8 cellular contexts compared by ENCODE assay signal in genomic region chr1:26472901-26473845, GRCh38. TPM values are rescaled to one million over a fixed set of nuclear protein-coding genes. Genes with fewer than 3 reads are reported as not detected.
DNase-seq lines count a peak whose midpoint lies in the region; ATAC-seq and TF ChIP-seq lines count a peak whose summit lies in the region.

No MANE protein-coding gene starts in this region.

- peak overlapping the region; percentile 98 to 99 for H3K27ac ChIP-seq in coronary artery

- peak; percentile 64 for ATAC-seq in GM19351 (IDR thresholded peaks at IDR 0.05; ENCODE audit: unreplicated experiment)
- peak; percentile 70 for ATAC-seq in HG03460 (IDR thresholded peaks at IDR 0.05; ENCODE audit: unreplicated experiment)

- DNase-seq in BE2C (peak; percentile 86), NCI-H69 (lab: John Stamatoyannopoulos, UW) (peak; percentile 93), coronary artery (ENCODE audit: low spot score) (peak; percentile 97), left kidney (ENCODE audit: low read depth, low spot score) (peak; percentile 97)
- DNase-seq in activated CD4-positive, alpha-beta T cell treated with anti-CD3 and anti-CD28 coated beads, Interleukin-2, amount 50 U/mL, for 1 hour = peak; percentile 97
- peak; percentile 81 to 93 (median 86) for DNase-seq in stimulated activated CD4-positive, alpha-beta T cell treated with anti-CD3 and anti-CD28 coated beads, Interleukin-1b, Interleukin-23, amount 100 ng/mL, for 24 hours (ENCODE audit: low read depth in 4 of 4, low spot score in 1 of 4)

- H3K9me3 ChIP-seq in BE2C = no peaks in the 10 kb centered on the region

- no peaks in the 10 kb centered on the region for H3K4me1 ChIP-seq in BE2C

- peaks cover 42% of the 10 kb centered on the region for H3K36me3 ChIP-seq in BE2C

- peak overlapping the region; percentile 88 for H3K4me3 ChIP-seq in BE2C (ENCODE audit: low read depth, low read length)
- peak overlapping the region; percentile 86 for H3K4me3 ChIP-seq in coronary artery

- TF ChIP-seq CTCF in BE2C (IDR thresholded peaks at IDR 0.05; ENCODE audit: low read depth, low read length) = no peak
- no peak for TF ChIP-seq CTCF in coronary artery (IDR thresholded peaks at IDR 0.05)

- no peaks in the 10 kb centered on the region for H3K27me3 ChIP-seq in BE2C

RNA-seq across cellular contexts. Expression of gene HMGN2, which starts 0.9 kb away (rescaled TPM):
- polyA plus RNA-seq in BE2C (2012; ENCODE audit: insufficient read depth, insufficient read length, low read depth) = 340 TPM

RNA-seq across cellular contexts. Expression of gene DHDDS, which starts 41.1 kb away (rescaled TPM):
- polyA plus RNA-seq in BE2C (2012; ENCODE audit: insufficient read depth, insufficient read length, low read depth) = 19.0 TPM

RNA-seq across cellular contexts. Expression of gene RPS6KA1, which starts 56.4 kb away (rescaled TPM):
- 4.7 TPM for polyA plus RNA-seq in BE2C (2012; ENCODE audit: insufficient read depth, insufficient read length, low read depth)

Comparison
In these comparisons a context has a peak if more than half of its experiments do, and no peak if none do; other contexts are left out.
1. Peak in every context shown above with its lines: DNase-seq, ATAC-seq, H3K4me3 ChIP-seq and H3K27ac ChIP-seq.